8 cellular contexts compared by ENCODE assay signal in the genomic region with DNA sequence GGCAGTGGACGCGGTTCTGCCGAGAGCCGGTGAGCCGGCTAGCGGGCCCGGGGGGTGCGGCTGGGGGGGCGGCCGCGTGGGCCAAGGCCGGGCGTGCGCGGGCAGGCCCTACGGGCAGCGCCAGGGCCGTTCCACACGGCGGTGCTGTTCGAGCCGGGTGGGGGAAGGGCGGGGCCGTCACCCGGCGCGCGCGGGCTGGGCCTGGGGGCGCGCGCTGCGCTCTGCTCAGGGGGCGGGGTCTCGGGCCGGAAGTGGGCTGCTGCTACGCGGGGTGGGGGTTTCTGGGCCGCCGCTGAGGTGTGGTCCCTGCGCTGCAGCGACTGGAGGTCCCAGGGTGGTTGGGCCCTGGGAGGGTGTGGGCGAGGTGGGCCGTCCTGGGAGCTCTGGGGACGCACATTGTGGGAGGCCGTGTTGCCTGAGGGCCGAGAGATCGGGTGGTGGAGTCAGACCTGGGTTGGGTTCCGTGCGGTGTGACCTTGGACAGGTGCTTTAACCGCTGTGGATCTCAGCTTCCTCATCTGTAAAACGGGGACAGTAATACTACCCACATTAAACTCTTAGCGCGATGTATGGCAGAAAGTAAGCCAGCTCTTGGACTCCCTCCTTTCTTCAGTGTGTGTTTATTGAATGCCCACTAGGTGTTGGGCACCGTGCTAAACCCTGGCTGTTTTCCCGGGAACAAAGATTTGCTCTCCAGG. TPM values are rescaled to one million over a fixed set of nuclear protein-coding genes. Genes with fewer than 3 reads are reported as not detected.
DNase-seq lines count a peak whose midpoint lies in the region; ATAC-seq and TF ChIP-seq lines count a peak whose summit lies in the region.

No MANE protein-coding gene starts in this region.

- peaks cover 4% of the 10 kb centered on the region; the same call in 1 of the 2 replicates for H3F3A ChIP-seq in DOHH2 (ENCODE audit: control insufficient read depth, insufficient read depth)

- peak overlapping the region; percentile 90 for H3K27ac Mint-ChIP-seq in activated naive CD4-positive, alpha-beta T cell treated with anti-CD3 and anti-CD28 coated beads, Interleukin-2, amount 50 U/mL, for 24 hours

- H3K4me2 ChIP-seq in DOHH2 (ENCODE audit: low read length) = peak overlapping the region; percentile 81

- H3K36me3 Mint-ChIP-seq in activated naive CD4-positive, alpha-beta T cell treated with anti-CD3 and anti-CD28 coated beads, Interleukin-2, amount 50 U/mL, for 24 hours = peaks cover 2% of the 10 kb centered on the region

- H3K4me3 Mint-ChIP-seq in activated naive CD4-positive, alpha-beta T cell treated with anti-CD3 and anti-CD28 coated beads, Interleukin-2, amount 50 U/mL, for 24 hours = peak overlapping the region; percentile 84

- peaks cover 54% of the 10 kb centered on the region for H3K79me2 ChIP-seq in DOHH2 (ENCODE audit: control insufficient read depth, low read length)

- TF ChIP-seq CTCF in DOHH2 (IDR thresholded peaks at IDR 0.05; ENCODE audit: low read depth, low read length, poor library complexity, severe bottlenecking) (no peak), retinal pigment epithelial cell (conservative IDR thresholded peaks at IDR 0.05; ENCODE audit: low read depth, low read length) (peak; percentile 12)

- no peaks in the 10 kb centered on the region for H3K9me2 ChIP-seq in DOHH2 (replicated peaks; ENCODE audit: control insufficient read depth, low read length)

- peaks cover 40% of the 10 kb centered on the region for H3K4me1 Mint-ChIP-seq in activated naive CD4-positive, alpha-beta T cell treated with anti-CD3 and anti-CD28 coated beads, Interleukin-2, amount 50 U/mL, for 24 hours

- peaks cover 36% of the 10 kb centered on the region for H4K20me1 ChIP-seq in DOHH2 (ENCODE audit: control insufficient read depth, insufficient read depth, low read depth, low read length)

- no peaks in the 10 kb centered on the region for H3K9me3 Mint-ChIP-seq in activated naive CD4-positive, alpha-beta T cell treated with anti-CD3 and anti-CD28 coated beads, Interleukin-2, amount 50 U/mL, for 24 hours

- intact Hi-C loops in left ventricle myocardium superior (cut with micrococcal nuclease) = no loop called here

- H3K27me3 ChIP-seq in DOHH2 (ENCODE audit: control insufficient read depth, low read length) = no peaks in the 10 kb centered on the region

- peak; percentile 32 for DNase-seq in HT1080 (ENCODE audit: low read depth)
- DNase-seq in RPMI7951 (ENCODE audit: low read depth) = peak; percentile 67
- DNase-seq in left ventricle myocardium superior = peak; percentile 82
- no peak for DNase-seq in retinal pigment epithelial cell (ENCODE audit: low read depth)
- no peak for DNase-seq in cortex of kidney (lab: John Stamatoyannopoulos, UW)

- ATAC-seq in GM21367 (IDR thresholded peaks at IDR 0.05; ENCODE audit: unreplicated experiment) = peak; percentile 37
- ATAC-seq in left ventricle myocardium superior = peak; percentile 92

- no peaks in the 10 kb centered on the region for H3K9me3 ChIP-seq in DOHH2 (ENCODE audit: control insufficient read depth, insufficient read depth, low read length)

- peaks cover 40% of the 10 kb centered on the region for H3K36me3 ChIP-seq in DOHH2 (ENCODE audit: control insufficient read depth, low read length)

- no peaks in the 10 kb centered on the region for H3K27me3 Mint-ChIP-seq in activated naive CD4-positive, alpha-beta T cell treated with anti-CD3 and anti-CD28 coated beads, Interleukin-2, amount 50 U/mL, for 24 hours

- H3K4me1 ChIP-seq in DOHH2 (ENCODE audit: control insufficient read depth, low read length) = peaks cover 30% of the 10 kb centered on the region

- H3K4me3 ChIP-seq in DOHH2 (ENCODE audit: low read length) (peak overlapping the region; percentile 96), retinal pigment epithelial cell (ENCODE audit: low read length) (peak overlapping the region; percentile 78)

- peak overlapping the region; percentile 53 for H3K27ac ChIP-seq in DOHH2 (ENCODE audit: low read depth, low read length)

RNA-seq across cellular contexts. Expression of a gene that starts 0.4 kb away (rescaled TPM):
- 114 and 137 TPM in 2 replicates for total RNA-seq in HT1080 (2014; rRNA removed; shearing (Covaris generic))
- 127 and 128 TPM in 2 replicates for polyA plus RNA-seq in HT1080 (2015; cell fraction: cytosol; rRNA removed)
- polyA plus RNA-seq in HT1080 (2015; cell fraction: nucleus; rRNA removed) = 90.5 and 100.0 TPM in 2 replicates
- total RNA-seq in RPMI7951 (2014; rRNA removed; shearing (Covaris generic)) = 190 and 215 TPM in 2 replicates
- total RNA-seq in left ventricle myocardium superior = 65.7 TPM

RNA-seq across cellular contexts. Expression of a gene that starts 38.6 kb away (rescaled TPM):
- total RNA-seq in HT1080 (2014; rRNA removed; shearing (Covaris generic)) = not detected in 2 replicates
- not detected in 2 replicates for polyA plus RNA-seq in HT1080 (2015; cell fraction: cytosol; rRNA removed)
- 0.10 TPM in 1 of 2 replicates, not detected in the other for polyA plus RNA-seq in HT1080 (2015; cell fraction: nucleus; rRNA removed)
- 0.10 and 1.1 TPM in 2 replicates for total RNA-seq in RPMI7951 (2014; rRNA removed; shearing (Covaris generic))
- not detected for total RNA-seq in left ventricle myocardium superior

RNA-seq across cellular contexts. Expression of a gene that starts 58.0 kb away (rescaled TPM):
- total RNA-seq in HT1080 (2014; rRNA removed; shearing (Covaris generic)) = 3.1 and 3.9 TPM in 2 replicates
- 2.4 and 2.5 TPM in 2 replicates for polyA plus RNA-seq in HT1080 (2015; cell fraction: cytosol; rRNA removed)
- polyA plus RNA-seq in HT1080 (2015; cell fraction: nucleus; rRNA removed) = 7.7 and 10.1 TPM in 2 replicates
- total RNA-seq in RPMI7951 (2014; rRNA removed; shearing (Covaris generic)) = 6.8 TPM in 2 replicates
- 0.50 TPM for total RNA-seq in left ventricle myocardium superior

Comparison
In these comparisons a context has a peak if more than half of its experiments do, and no peak if none do; other contexts are left out.
1. DNase-seq: peak in HT1080 (single experiment), RPMI7951 (single experiment) and left ventricle myocardium superior (single experiment); none in retinal pigment epithelial cell (single experiment) and cortex of kidney (single experiment).